ENCODE assay signal across 15 cellular contexts in genomic region chr2:194619368-194619767, GRCh38.
A peak's percentile ranks its signal among the peaks of the same experiment; 100 is the strongest.
DNase-seq lines count a peak whose midpoint lies in the region; ATAC-seq lines count a peak whose summit lies in the region.
"Had no signal": no experiment of that assay in that cellular context is flagged by ENCODE, and none has a peak within 500 bp of the region (broad histone marks: within the 10 kb centered on the region; RNA-seq: fewer than 3 reads in every experiment).

No MANE protein-coding gene starts in this region.

- no peak for ATAC-seq in HG03460 (IDR thresholded peaks at IDR 0.05; ENCODE audit: unreplicated experiment)
- ATAC-seq: GM23338, K562 had no signal

- DNase-seq in HS-5 (ENCODE audit: low read depth) (peak; percentile 5), RKO (ENCODE audit: low spot score) (peak; percentile 3), glomerular visceral epithelial cell (ENCODE audit: extremely low spot score) (peak; percentile 18), ACHN (no peak), HPDE6-E6E7 (ENCODE audit: extremely low spot score) (no peak), hypothalamus (lab: John Stamatoyannopoulos, UW) (no peak)
- DNase-seq: BE2C; CD4-positive, alpha-beta memory T cell; DMS153; DMS79 treated with DMSO at 0.1 percent for 48 hours; EL; H9 had no signal

- in situ Hi-C loops in ACHN (cut with HindIII; ENCODE audit: low pct_ligation_motif_present, low pct_unique_long_range_greater_than_20kb, low sequenced_read_pairs) = no loop called here

Comparison
In these comparisons a context has a peak if more than half of its experiments do, and no peak if none do; other contexts are left out.
1. DNase-seq: peak in HS-5 (single experiment), RKO (single experiment) and glomerular visceral epithelial cell (single experiment); none in ACHN (single experiment), HPDE6-E6E7 (single experiment) and hypothalamus (0 of 51).